39 cellular contexts compared by ENCODE assay signal in the genomic region with DNA sequence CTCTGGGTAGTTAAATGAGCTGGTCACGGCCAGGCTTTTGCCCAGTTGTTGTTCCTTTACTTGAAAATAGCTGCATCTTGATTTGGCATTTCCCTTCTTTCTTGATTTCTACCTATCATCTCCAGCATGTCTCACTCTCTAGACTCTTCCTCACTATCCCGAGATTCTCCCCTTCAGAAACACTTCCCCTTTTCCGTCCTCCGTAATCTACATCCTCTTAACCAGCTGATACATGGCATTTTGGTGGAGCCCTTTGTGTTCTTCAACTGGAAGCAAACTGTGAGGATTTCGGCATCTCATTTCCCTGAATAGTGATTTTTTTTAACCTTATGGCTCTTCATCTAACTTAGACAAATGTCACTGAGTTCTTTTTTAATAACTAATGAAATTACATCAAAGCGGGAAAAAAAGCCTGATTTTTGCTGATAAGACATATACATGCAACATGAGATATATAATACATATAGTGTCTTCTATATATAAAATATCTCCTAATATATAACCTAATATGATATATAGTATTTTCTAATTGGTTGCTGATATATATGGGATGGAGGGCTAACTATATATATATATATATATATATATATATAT.
"Had no signal": no experiment of that assay in that cellular context is flagged by ENCODE, and none has a peak within 500 bp of the region (broad histone marks: within the 10 kb centered on the region; RNA-seq: fewer than 3 reads in every experiment).

No MANE protein-coding gene starts in this region.

- H3K27me3 Mint-ChIP-seq: activated CD8-positive, alpha-beta T cell treated with anti-CD3 and anti-CD28 coated beads for 36 hours had no signal

- H3K4me2 ChIP-seq: PC-9 had no signal

- H3K4me3 ChIP-seq: body of pancreas, MG63, PC-9 had no signal

- H3K4me1 Mint-ChIP-seq: activated naive CD8-positive, alpha-beta T cell treated with anti-CD3 and anti-CD28 coated beads for 36 hours; activated T-helper 17 cell treated with anti-CD3 and anti-CD28 coated beads, Interleukin-2, amount 50 U/mL, for 72 hours had no signal

- H3K4me3 Mint-ChIP-seq: activated CD8-positive, alpha-beta T cell treated with anti-CD3 and anti-CD28 coated beads for 36 hours; activated naive CD8-positive, alpha-beta T cell treated with anti-CD3 and anti-CD28 coated beads for 36 hours; activated T-cell treated with anti-CD3 and anti-CD28 coated beads, Interleukin-2, amount 50 U/mL, for 72 hours; activated T-helper 17 cell treated with anti-CD3 and anti-CD28 coated beads, Interleukin-2, amount 50 U/mL, for 72 hours had no signal

- H3K36me3 Mint-ChIP-seq: activated naive CD8-positive, alpha-beta T cell treated with anti-CD3 and anti-CD28 coated beads for 36 hours had no signal

- H3K27ac Mint-ChIP-seq: activated CD8-positive, alpha-beta T cell treated with anti-CD3 and anti-CD28 coated beads for 36 hours; activated naive CD8-positive, alpha-beta T cell treated with anti-CD3 and anti-CD28 coated beads for 36 hours; activated T-cell treated with anti-CD3 and anti-CD28 coated beads, Interleukin-2, amount 50 U/mL, for 72 hours; activated T-helper 17 cell treated with anti-CD3 and anti-CD28 coated beads, Interleukin-2, amount 50 U/mL, for 72 hours had no signal

- FAIRE-seq: astrocyte, bronchial epithelial cell, RCC 7860 had no signal

- H3K4me1 ChIP-seq: body of pancreas had no signal

- H3K9me3 ChIP-seq: body of pancreas, MG63 had no signal

- H3K9me3 Mint-ChIP-seq: activated CD8-positive, alpha-beta T cell treated with anti-CD3 and anti-CD28 coated beads for 36 hours; activated naive CD8-positive, alpha-beta T cell treated with anti-CD3 and anti-CD28 coated beads for 36 hours; activated T-helper 17 cell treated with anti-CD3 and anti-CD28 coated beads, Interleukin-2, amount 50 U/mL, for 72 hours had no signal

- H3K27me3 ChIP-seq: body of pancreas, MG63 had no signal

- H3K36me3 ChIP-seq: WERI-Rb-1 had no signal

- H3K27ac ChIP-seq: body of pancreas, PC-9, RWPE1, WERI-Rb-1 had no signal

- ATAC-seq: activated CD8-positive, alpha-beta T cell treated with anti-CD3 and anti-CD28 coated beads for 36 hours; activated T-cell treated with anti-CD3 and anti-CD28 coated beads, Interleukin-2, amount 50 U/mL, for 72 hours; activated T-helper 17 cell treated with anti-CD3 and anti-CD28 coated beads, Interleukin-2, amount 50 U/mL, for 72 hours; body of pancreas; Right ventricle myocardium inferior; SK-N-SH treated with all-trans-retinoic acid at 6 μM for 48 hours had no signal

- DNase-seq: activated CD4-positive, alpha-beta T cell treated with anti-CD3 and anti-CD28 coated beads for 1 hour; activated CD4-positive, alpha-beta T cell treated with anti-CD3 and anti-CD28 coated beads for 48 hours; activated CD4-positive, CD25-positive, alpha-beta regulatory T cell; activated CD8-positive, alpha-beta T cell treated with anti-CD3 and anti-CD28 coated beads for 36 hours; activated effector memory CD4-positive, alpha-beta T cell treated with anti-CD3 and anti-CD28 coated beads, Interleukin-2, amount 50 U/mL, for 16 hours; activated naive CD4-positive, alpha-beta T cell; activated naive CD4-positive, alpha-beta T cell treated with anti-CD3 and anti-CD28 coated beads, Interleukin-2, amount 50 U/mL, for 16 hours; activated naive CD8-positive, alpha-beta T cell treated with anti-CD3 and anti-CD28 coated beads for 36 hours; activated T-cell treated with anti-CD3 and anti-CD28 coated beads, Interleukin-2, amount 50 U/mL, for 1 hour; activated T-cell treated with anti-CD3 and anti-CD28 coated beads, Interleukin-2, amount 50 U/mL, for 72 hours; amniotic stem cell; body of pancreas; caudate nucleus; cerebellar nuclear complex; Karpas-422; MG63; NCI-H1092 treated with DMSO at 0.1 percent for 48 hours; NCI-H1417; NCI-H146; NCI-H187; NCI-H2029 treated with DMSO at 0.1 percent for 48 hours; NCI-H2107; NCI-H2171; NCI-H510A; NCI-H526; NCI-H748 treated with DMSO at 0.1 percent for 48 hours; PC-9; SIG-M5; T-helper 1 cell; T-helper 2 cell; T-helper 9 cell; WERI-Rb-1 had no signal
